Comparison of ENCODE assay signal across 25 cellular contexts in genomic region chr10:34886906-34887615, GRCh38.
"Had no signal": no experiment of that assay in that cellular context is flagged by ENCODE, and none has a peak within 500 bp of the region (broad histone marks: within the 10 kb centered on the region; RNA-seq: fewer than 3 reads in every experiment).

No MANE protein-coding gene starts in this region.

- FAIRE-seq: islet of Langerhans, small intestine had no signal

- DNase-seq: activated CD4-positive, alpha-beta T cell treated with anti-CD3 and anti-CD28 coated beads for 1 hour; activated CD4-positive, alpha-beta T cell treated with anti-CD3 and anti-CD28 coated beads, Interleukin-2, amount 10 ng/mL, durations not matched to agents 7 days and 5 days; activated CD8-positive, alpha-beta T cell treated with anti-CD3 and anti-CD28 coated beads for 36 hours; activated naive CD8-positive, alpha-beta T cell treated with anti-CD3 and anti-CD28 coated beads, Interleukin-2, amount 50 U/mL, for 24 hours; activated T-cell treated with anti-CD3 and anti-CD28 coated beads, Interleukin-2, amount 50 U/mL, for 4 hours; amygdala; central memory CD4-positive, alpha-beta T cell; endodermal cell; gastrocnemius medialis; glutamatergic neuron; left ventricle myocardium superior; naive B cell; nephron progenitor cell; sigmoid colon; small intestine; stimulated activated CD4-positive, alpha-beta T cell treated with anti-CD3 and anti-CD28 coated beads, Interleukin-1b, Interleukin-23, amount 100 ng/mL, for 48 hours; stimulated activated CD4-positive, alpha-beta T cell treated with anti-CD3 and anti-CD28 coated beads, Interleukin-4, amount 100 ng/mL, for 4 hours; stimulated activated CD8-positive, alpha-beta memory T cell treated with anti-CD3 and anti-CD28 coated beads, Interleukin-4, amount 100 ng/mL, for 48 hours; stimulated activated naive CD8-positive, alpha-beta T cell treated with anti-CD3 and anti-CD28 coated beads, Interleukin-15, amount 100 ng/mL, for 72 hours; substantia nigra; T1000 had no signal

- ATAC-seq: activated CD8-positive, alpha-beta T cell treated with anti-CD3 and anti-CD28 coated beads for 36 hours; activated naive CD8-positive, alpha-beta T cell treated with anti-CD3 and anti-CD28 coated beads, Interleukin-2, amount 50 U/mL, for 24 hours; activated T-cell treated with anti-CD3 and anti-CD28 coated beads, Interleukin-2, amount 50 U/mL, for 4 hours; gastrocnemius medialis; left ventricle myocardium superior; stimulated activated memory B cell treated with anti-CD40 and anti-IgM and Interleukin-4, amounts not matched to agents 10 μg/mL and 1 μg/mL and 100 μg/mL, for 72 hours; stimulated activated naive CD8-positive, alpha-beta T cell treated with anti-CD3 and anti-CD28 coated beads, Interleukin-15, amount 100 ng/mL, for 72 hours had no signal

- H3K4me3 ChIP-seq: gastrocnemius medialis, sigmoid colon, vagina had no signal

- H3K27ac ChIP-seq: gastrocnemius medialis, neutrophil, sigmoid colon, vagina had no signal

- H3K36me3 ChIP-seq: gastrocnemius medialis, neutrophil, sigmoid colon, vagina had no signal

- H3K4me1 ChIP-seq: gastrocnemius medialis, sigmoid colon had no signal

- H3K9me3 ChIP-seq: gastrocnemius medialis, neutrophil, sigmoid colon, vagina had no signal

- H3K27me3 ChIP-seq: gastrocnemius medialis, neutrophil, sigmoid colon, vagina had no signal
